In the genomic region with DNA sequence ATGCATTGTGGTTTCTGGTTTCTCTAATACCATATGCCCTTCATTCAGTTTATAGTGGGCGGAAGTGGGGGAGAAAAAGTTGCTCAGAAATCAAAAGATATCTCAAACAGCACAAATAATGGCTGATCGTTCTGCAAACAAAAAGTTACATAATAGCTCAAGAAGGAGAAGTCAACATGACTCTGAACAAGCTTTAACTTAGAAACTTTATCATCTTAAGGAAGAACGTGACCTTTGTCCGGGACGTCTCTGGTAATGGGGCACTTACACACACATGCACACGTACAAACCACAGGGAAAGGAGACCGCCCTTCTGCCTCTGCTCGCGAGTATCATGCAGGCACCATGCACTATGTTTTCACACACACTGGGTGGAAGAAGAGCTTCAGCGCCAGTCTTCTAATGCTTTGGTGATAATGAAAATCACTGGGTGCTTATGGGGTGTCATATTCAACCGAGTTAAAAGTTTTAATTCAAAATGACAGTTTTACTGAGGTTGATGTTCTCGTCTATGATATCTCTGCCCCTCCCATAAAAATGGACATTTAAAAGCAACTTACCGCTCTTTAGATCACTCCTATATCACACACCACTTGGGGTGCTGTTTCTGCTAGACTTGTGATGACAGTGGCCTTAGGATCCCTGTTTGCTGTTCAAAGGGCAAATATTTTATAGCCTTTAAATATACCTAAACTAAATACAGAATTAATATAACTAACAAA, we compare ENCODE assay signal across 11 cellular contexts. TPM values are rescaled to one million over a fixed set of nuclear protein-coding genes. Genes with fewer than 3 reads are reported as not detected.
DNase-seq lines count a peak whose midpoint lies in the region; ATAC-seq and TF ChIP-seq lines count a peak whose summit lies in the region.
"Had no signal": no experiment of that assay in that cellular context is flagged by ENCODE, and none has a peak within 500 bp of the region (broad histone marks: within the 10 kb centered on the region; RNA-seq: fewer than 3 reads in every experiment).

No MANE protein-coding gene starts in this region.

- no TSS peak for BruUV-seq in HCT116 (replicated peaks; lab: Mats Ljungman, UMichigan)

- H3K9ac ChIP-seq in HCT116 (ENCODE audit: low read length), result no peak overlapping the region

- H3K27me3 ChIP-seq in HCT116 (ENCODE audit: insufficient read depth, low read length) (no peaks in the 10 kb centered on the region), esophagus squamous epithelium (no peaks in the 10 kb centered on the region), SJCRH30 (peaks cover 3% of the 10 kb centered on the region)

- H3K4me2 ChIP-seq in HCT116 (ENCODE audit: low read length), result no peak overlapping the region

- intact Hi-C loops in HCT116 (cut with micrococcal nuclease), result no loop called here
- intact Hi-C loops in esophagus squamous epithelium (cut with DNase I), result no loop called here
- intact Hi-C loops in posterior vena cava (cut with DNase I), result no loop called here

- peaks cover 20% of the 10 kb centered on the region for H3K79me2 ChIP-seq in HCT116 (ENCODE audit: insufficient read depth, low read length)

- WGBS in esophagus squamous epithelium, 2 donors, result 63 to 71% methylated on average over 13 of the region's 13 CpGs

- in situ Hi-C loops in SK-MEL-5 (cut with HindIII; ENCODE audit: low pct_unique_long_range_greater_than_20kb, low sequenced_read_pairs), result no loop called here

- H2AFZ ChIP-seq in HCT116 (ENCODE audit: low read depth, low read length, poor library complexity, severe bottlenecking), result no peak overlapping the region

- H3K4me3 ChIP-seq in HCT116 (replicated peaks in 1 of 2; ENCODE audit: low read depth in 1 of 2, low read length in 2 of 2) (no peak overlapping the region), esophagus squamous epithelium (no peak overlapping the region), SJCRH30 (no peak overlapping the region)

- ATAC-seq in HCT116 (0 out of 2 replicates have a peak, but pooled peaks have one; percentile 18), HG02973 (IDR thresholded peaks at IDR 0.05; ENCODE audit: unreplicated experiment) (no peak)
- ATAC-seq: left ventricle myocardium superior; stimulated activated effector memory CD8-positive, alpha-beta T cell treated with anti-CD3 and anti-CD28 coated beads, Interleukin-12 subunit alpha, Interleukin-12 subunit beta, amount 100 ng/mL, for 72 hours had no signal

- H3K9me3 ChIP-seq in HCT116 (ENCODE audit: control insufficient read depth in 1 of 2, insufficient read depth in 1 of 2, low read depth in 1 of 2, low read length in 2 of 2) (no peaks in the 10 kb centered on the region), esophagus squamous epithelium (no peaks in the 10 kb centered on the region), SJCRH30 (replicated peaks) (no peaks in the 10 kb centered on the region)

- DNase-seq in HCT116 (ENCODE audit: low read depth, low spot score) (no peak), SK-MEL-5 (ENCODE audit: low read depth, low spot score) (peak; percentile 47), esophagus squamous epithelium (lab: John Stamatoyannopoulos, UW) (no peak), posterior vena cava (ENCODE audit: low spot score) (peak; percentile 87), SHP77 treated with DMSO at 0.1 percent for 48 hours (lab: John Stamatoyannopoulos, UW) (no peak), T1000 (lab: John Stamatoyannopoulos, UW) (no peak), SJCRH30 (no peak)
- DNase-seq: left ventricle myocardium superior, NCI-H2029 had no signal

- TF ChIP-seq POLR2A in HCT116 (IDR thresholded peaks at IDR 0.05; ENCODE audit: borderline replicate concordance, extremely low read depth, insufficient read depth, insufficient read length) (no peak), esophagus squamous epithelium (IDR thresholded peaks at IDR 0.05) (peak in 2 of 4 donors; percentile 7 to 13)

- CTCF ChIA-PET in HCT116 (lab: Charles Lee), result no interaction called here

- H3K36me3 ChIP-seq in HCT116 (ENCODE audit: control insufficient read depth in 1 of 2, insufficient read depth in 2 of 2, low read length in 2 of 2), result peaks cover 16 to 22% of the 10 kb centered on the region in 2 experiments
- H3K36me3 ChIP-seq in esophagus squamous epithelium, result peaks cover 4 to 35% (median 14%) of the 10 kb centered on the region in 3 donors
- H3K36me3 ChIP-seq in SJCRH30, result no peaks in the 10 kb centered on the region

- H3K9me2 ChIP-seq in HCT116 (ENCODE audit: insufficient read depth), result no peaks in the 10 kb centered on the region

- no peaks in the 10 kb centered on the region for H4K20me1 ChIP-seq in HCT116 (ENCODE audit: insufficient read depth)

- TF ChIP-seq CTCF in HCT116 (IDR thresholded peaks at IDR 0.05 in 2 of 3, conservative IDR thresholded peaks at IDR 0.05 in 1 of 3; ENCODE audit: borderline replicate concordance in 1 of 3, insufficient read depth in 1 of 3, low read depth in 2 of 3, low read length in 2 of 3) (peak in 2 of 3 experiments; percentile 32 to 54; a peak in 4 of 6 replicates), esophagus squamous epithelium (IDR thresholded peaks at IDR 0.05) (peak in 2 of 6 experiments; percentile 8 to 35)

- H3K27ac ChIP-seq in HCT116 (ENCODE audit: low read depth, low read length), result no peak overlapping the region
- H3K27ac ChIP-seq in esophagus squamous epithelium, result peak overlapping the region; percentile 5 to 36 (median 21)
- no peak overlapping the region for H3K27ac ChIP-seq in SJCRH30

- POLR2A ChIA-PET in HCT116 (lab: Charles Lee), result interaction anchor here (2.3 kb wide), 1 partner anchor 11 kb away, joined by 9 read pairs; no protein-coding TSS in a partner anchor

- TF ChIP-seq RAD21 in HCT116 (IDR thresholded peaks at IDR 0.05; ENCODE audit: low read depth), result no peak

- H3K4me1 ChIP-seq in HCT116 (ENCODE audit: control insufficient read depth in 1 of 2, insufficient read depth in 2 of 2, low read length in 2 of 2) (peaks cover 3 to 18% of the 10 kb centered on the region in 2 experiments; a peak in 1 of 4 replicates), esophagus squamous epithelium (peaks cover 8 to 43% (median 22%) of the 10 kb centered on the region in 3 donors), SJCRH30 (no peaks in the 10 kb centered on the region; the same call in 1 of the 2 replicates)

- RAD21 ChIA-PET in HCT116 (lab: Charles Lee; ENCODE audit: low non-redundant PET in 1 of 2, low total read pairs in 2 of 2, uncharacterized antibody in 2 of 2, unreplicated experiment in 2 of 2), result no interaction called here

TF ChIP-seq in HCT116, 20 proteins besides CTCF, POLR2A, EP300 and RAD21 (continues in another document):
- no peak for TF ChIP-seq ELF1 (IDR thresholded peaks at IDR 0.05; ENCODE audit: borderline replicate concordance, low read depth)
- no peak for TF ChIP-seq ZNF274 (IDR thresholded peaks at IDR 0.05; ENCODE audit: low read depth, low read length)
- TF ChIP-seq CEBPB (IDR thresholded peaks at IDR 0.05; ENCODE audit: low read depth), result no peak
- no peak for TF ChIP-seq YY1 (IDR thresholded peaks at IDR 0.05; ENCODE audit: extremely low read depth, insufficient replicate concordance, low read depth, low read length)
- no peak for TF ChIP-seq EZH2 (IDR thresholded peaks at IDR 0.05)
- no peak for TF ChIP-seq ZBTB33 (IDR thresholded peaks at IDR 0.05; ENCODE audit: extremely low read depth, insufficient replicate concordance, low read length)
- no peak for TF ChIP-seq FOSL1 (IDR thresholded peaks at IDR 0.05; ENCODE audit: low read depth)
- TF ChIP-seq SP1 (IDR thresholded peaks at IDR 0.05; ENCODE audit: low read depth), result no peak
- no peak for TF ChIP-seq CBX3 (IDR thresholded peaks at IDR 0.05; ENCODE audit: low read depth)
- no peak for TF ChIP-seq TCF7L2 (IDR thresholded peaks at IDR 0.05; ENCODE audit: borderline replicate concordance, extremely low read depth, insufficient read depth, insufficient read length)
- TF ChIP-seq EZH2phosphoT487 (IDR thresholded peaks at IDR 0.05; ENCODE audit: borderline replicate concordance), result no peak
- no peak for TF ChIP-seq SRF (IDR thresholded peaks at IDR 0.05; ENCODE audit: low read depth)
- TF ChIP-seq EGR1 (IDR thresholded peaks at IDR 0.05; ENCODE audit: low read depth), result no peak
- no peak for TF ChIP-seq POLR2AphosphoS5 (IDR thresholded peaks at IDR 0.05; ENCODE audit: low read depth, low read length)
- TF ChIP-seq MAX (IDR thresholded peaks at IDR 0.05), result no peak
- TF ChIP-seq ATF3 (IDR thresholded peaks at IDR 0.05), result no peak

RNA-seq across cellular contexts. Expression of gene FOS, which starts 4.7 kb away (rescaled TPM):
- total RNA-seq in HCT116 (2021; ENCODE audit: unreplicated experiment) (50.4 TPM), esophagus squamous epithelium (100 to 1,000 TPM in 1 of 4 donors, 10 to 100 TPM in 3; 62.2 to 181 (median 88.6) TPM), posterior vena cava (100 to 1,000 TPM; 485 to 992 TPM)
- polyA plus RNA-seq in HCT116 (2012), result 539 and 952 TPM in 2 replicates
- total RNA-seq in SK-MEL-5 (2014; rRNA removed; shearing (Covaris generic)), result 67.4 and 78.3 TPM in 2 replicates
- polyA plus RNA-seq in SK-MEL-5 (2015; cell fraction: cytosol; rRNA removed), result 84.4 and 102 TPM in 2 replicates
- 334 TPM in 2 replicates for polyA plus RNA-seq in SK-MEL-5 (2015; cell fraction: nucleus; rRNA removed)
- 2.9 and 3.1 TPM in 2 replicates for total RNA-seq in SJCRH30 (2014; rRNA removed; shearing (Covaris generic))

Comparison
In these comparisons a context has a peak if more than half of its experiments do, and no peak if none do; other contexts are left out.
1. DNase-seq: peak in SK-MEL-5 (single experiment) and posterior vena cava (single experiment); none in HCT116 (single experiment), esophagus squamous epithelium (single experiment), SHP77 treated with DMSO at 0.1 percent for 48 hours (single experiment), T1000 (single experiment) and SJCRH30 (0 of 2).
2. H3K27ac ChIP-seq: peak in esophagus squamous epithelium (4 of 4); none in HCT116 (single experiment) and SJCRH30 (single experiment).
3. RNA of gene FOS, which starts 4.7 kb away (total RNA-seq): 485 to 992 TPM in posterior vena cava, 62.2 to 181 TPM in esophagus squamous epithelium, 67.4 to 78.3 TPM in SK-MEL-5 and 50.4 TPM in HCT116 (single experiment); 2.9 to 3.1 TPM in SJCRH30; every median in the first group is over 10 times any median in the second.